Comparison of ENCODE assay signal across 16 cellular contexts in the genomic region with DNA sequence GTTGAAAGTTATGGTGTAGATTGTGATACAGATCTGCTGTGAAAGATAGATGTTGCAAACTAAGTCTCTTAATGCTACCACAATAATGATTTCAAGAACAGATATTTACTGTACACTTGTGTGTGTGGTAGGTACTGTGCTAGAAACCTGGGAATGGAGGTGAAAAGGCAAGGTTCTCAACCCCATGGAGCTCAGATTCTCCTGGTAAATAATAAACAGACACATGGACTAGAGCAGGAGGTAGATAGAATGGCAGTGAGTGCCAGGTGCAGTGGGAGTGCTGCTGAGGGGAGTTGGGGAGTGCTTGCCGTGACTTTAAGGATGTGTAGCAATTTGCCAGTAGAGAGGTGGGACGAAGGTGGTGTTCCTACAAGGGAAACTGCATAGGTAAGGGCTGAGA.
"Had no signal": no experiment of that assay in that cellular context is flagged by ENCODE, and none has a peak within 500 bp of the region (broad histone marks: within the 10 kb centered on the region; RNA-seq: fewer than 3 reads in every experiment).

No MANE protein-coding gene starts in this region.

- H3K4me1 ChIP-seq: prostate gland had no signal

- H3K27me3 ChIP-seq: cardiac muscle cell, colonic mucosa, sigmoid colon had no signal

- H3K4me3 ChIP-seq: cardiac muscle cell, colonic mucosa, prostate gland, sigmoid colon had no signal

- DNase-seq: activated CD4-positive, alpha-beta T cell treated with anti-CD3 and anti-CD28 coated beads for 4 hours; activated CD8-positive, alpha-beta T cell treated with anti-CD3 and anti-CD28 coated beads, Interleukin-2, amount 10 ng/mL, durations not matched to agents 7 days and 5 days; activated naive CD4-positive, alpha-beta T cell treated with Interleukin-2 at 50 U/mL for 16 hours; colonic mucosa; effector CD8-positive, alpha-beta T cell; hippocampal formation; kidney glomerular epithelial cell; naive B cell; sigmoid colon; stimulated activated CD4-positive, alpha-beta T cell treated with anti-CD3 and anti-CD28 coated beads, Interleukin-12 subunit alpha, Interleukin-12 subunit beta, amount 100 ng/mL, for 4 hours; stimulated activated naive CD4-positive, alpha-beta T cell; T-cell; T1000 had no signal

- H3K36me3 ChIP-seq: cardiac muscle cell, colonic mucosa, prostate gland, sigmoid colon had no signal

- ATAC-seq: activated CD8-positive, alpha-beta T cell treated with anti-CD3 and anti-CD28 coated beads, Interleukin-2, amount 10 ng/mL, durations not matched to agents 7 days and 5 days; T-cell had no signal

- H3K9me3 ChIP-seq: colonic mucosa, prostate gland, sigmoid colon had no signal

- H3K27ac ChIP-seq: cardiac muscle cell, colonic mucosa, prostate gland, sigmoid colon, VCaP had no signal
